14 cellular contexts compared by ENCODE assay signal in genomic region chr1:240474133-240474614, GRCh38.
DNase-seq lines count a peak whose midpoint lies in the region; ATAC-seq, FAIRE-seq and TF ChIP-seq lines count a peak whose summit lies in the region.
"Had no signal": no experiment of that assay in that cellular context is flagged by ENCODE, and none has a peak within 500 bp of the region (broad histone marks: within the 10 kb centered on the region; RNA-seq: fewer than 3 reads in every experiment).

No MANE protein-coding gene starts in this region.

- FAIRE-seq in K562 (lab: Jason Lieb, UNC), result no peak

- no peaks in the 10 kb centered on the region for H3K9me3 ChIP-seq in K562 (replicated peaks; ENCODE audit: control insufficient read depth, insufficient read depth, low read depth, low read length)
- no peaks in the 10 kb centered on the region for H3K9me3 ChIP-seq in osteoblast (ENCODE audit: low read depth, low read length)
- H3K9me3 ChIP-seq: mucosa of descending colon, sigmoid colon, upper lobe of right lung had no signal

- H3K27ac Mint-ChIP-seq in progenitor cell of endocrine pancreas, result no peak overlapping the region
- no peak overlapping the region for H3K27ac Mint-ChIP-seq in WTC11
- H3K27ac Mint-ChIP-seq: activated naive CD4-positive, alpha-beta T cell treated with anti-CD3 and anti-CD28 coated beads, Interleukin-2, amount 10 ng/mL, durations not matched to agents 7 days and 5 days had no signal

- no peaks in the 10 kb centered on the region for H3K9me3 Mint-ChIP-seq in progenitor cell of endocrine pancreas (ENCODE audit: low read depth)
- peaks cover 4% of the 10 kb centered on the region; the same call in 1 of the 2 replicates for H3K9me3 Mint-ChIP-seq in WTC11

- TF ChIP-seq RAD21 in K562 (CRISPR knock-in tag; conservative IDR thresholded peaks at IDR 0.05 in 1 of 2, IDR thresholded peaks at IDR 0.05 in 1 of 2), result no peak

- DNase-seq in K562 (ENCODE audit: extremely low read depth in 1 of 4, low spot score in 3 of 4), result peak in 1 of 4 experiments; percentile 12
- peak; percentile 66 for DNase-seq in osteoblast (ENCODE audit: insufficient read length, low spot score, missing footprints)
- no peak for DNase-seq in posterior vena cava (ENCODE audit: low spot score)
- no peak for DNase-seq in progenitor cell of endocrine pancreas (ENCODE audit: low spot score, unreplicated experiment)
- DNase-seq in head of caudate nucleus, result no peak
- DNase-seq in WTC11 (ENCODE audit: low spot score), result no peak
- DNase-seq: activated naive CD4-positive, alpha-beta T cell treated with anti-CD3 and anti-CD28 coated beads, Interleukin-2, amount 10 ng/mL, durations not matched to agents 7 days and 5 days; mucosa of descending colon; NCI-H1092; NCI-H82; sigmoid colon; upper lobe of right lung had no signal

- H3K4me1 ChIP-seq in K562 (replicated peaks in 1 of 2; ENCODE audit: control insufficient read depth in 2 of 2, insufficient read depth in 2 of 2, low read length in 2 of 2) (no peaks in the 10 kb centered on the region), osteoblast (ENCODE audit: insufficient read depth, low read length) (peaks cover 11% of the 10 kb centered on the region)
- H3K4me1 ChIP-seq: sigmoid colon, upper lobe of right lung had no signal

- no peaks in the 10 kb centered on the region for H3K27me3 ChIP-seq in K562 (ENCODE audit: control insufficient read depth in 2 of 2, insufficient read depth in 2 of 2, low read length in 2 of 2)
- H3K27me3 ChIP-seq in osteoblast (ENCODE audit: insufficient read depth, low read length), result no peaks in the 10 kb centered on the region
- H3K27me3 ChIP-seq: sigmoid colon, upper lobe of right lung had no signal

- H3K36me3 ChIP-seq in K562 (ENCODE audit: control insufficient read depth, insufficient read depth, low read length) (no peaks in the 10 kb centered on the region), osteoblast (ENCODE audit: insufficient read depth, low read length) (peaks cover 6% of the 10 kb centered on the region)
- H3K36me3 ChIP-seq: sigmoid colon, upper lobe of right lung had no signal

- H3K27me3 Mint-ChIP-seq in progenitor cell of endocrine pancreas (no peaks in the 10 kb centered on the region), WTC11 (ENCODE audit: low read depth) (no peaks in the 10 kb centered on the region)
- H3K27me3 Mint-ChIP-seq: activated naive CD4-positive, alpha-beta T cell treated with anti-CD3 and anti-CD28 coated beads, Interleukin-2, amount 10 ng/mL, durations not matched to agents 7 days and 5 days had no signal

- H3K27ac ChIP-seq in K562 (ENCODE audit: extremely low read depth, low read depth, low read length) (peak overlapping the region; percentile 54; the same call in 1 of the 3 replicates), osteoblast (ENCODE audit: low read depth, low read length) (peak overlapping the region; percentile 70)
- H3K27ac ChIP-seq: sigmoid colon, upper lobe of right lung had no signal

- H2AFZ ChIP-seq in K562 (ENCODE audit: low read depth, low read length), result peak overlapping the region; percentile 14; the same call in 1 of the 2 replicates
- H2AFZ ChIP-seq in osteoblast (ENCODE audit: low read length), result no peak overlapping the region

- H3K79me2 ChIP-seq in K562 (ENCODE audit: control insufficient read depth, insufficient read depth, low read length) (no peaks in the 10 kb centered on the region), osteoblast (ENCODE audit: insufficient read depth, low read length) (no peaks in the 10 kb centered on the region)

- no peaks in the 10 kb centered on the region for H4K20me1 ChIP-seq in K562 (replicated peaks; ENCODE audit: control insufficient read depth, insufficient read depth, low read length)
- no peaks in the 10 kb centered on the region for H4K20me1 ChIP-seq in osteoblast (ENCODE audit: insufficient read depth, low read length)

- peaks cover 12% of the 10 kb centered on the region for H3K4me1 Mint-ChIP-seq in progenitor cell of endocrine pancreas (ENCODE audit: low read depth)
- H3K4me1 Mint-ChIP-seq in WTC11, result peaks cover 8% of the 10 kb centered on the region; the same call in 1 of the 2 replicates
- H3K4me1 Mint-ChIP-seq: activated naive CD4-positive, alpha-beta T cell treated with anti-CD3 and anti-CD28 coated beads, Interleukin-2, amount 10 ng/mL, durations not matched to agents 7 days and 5 days had no signal

- no TSS peak for BruUV-seq in K562 (replicated peaks; lab: Mats Ljungman, UMichigan)

- H3K36me3 Mint-ChIP-seq in progenitor cell of endocrine pancreas (ENCODE audit: insufficient read depth) (no peaks in the 10 kb centered on the region), WTC11 (no peaks in the 10 kb centered on the region)
- H3K36me3 Mint-ChIP-seq: activated naive CD4-positive, alpha-beta T cell treated with anti-CD3 and anti-CD28 coated beads, Interleukin-2, amount 10 ng/mL, durations not matched to agents 7 days and 5 days had no signal

- TF ChIP-seq POLR2A in K562 (conservative IDR thresholded peaks at IDR 0.05), result no peak

- H3K4me2 ChIP-seq in K562 (ENCODE audit: insufficient read depth, low read length) (no peak overlapping the region), osteoblast (ENCODE audit: insufficient read depth, low read length) (peak overlapping the region; percentile 49)

- TF ChIP-seq EP300 in K562 (IDR thresholded peaks at IDR 0.05; ENCODE audit: low read length), result 0 out of 2 replicates have a peak, but pooled peaks have one; percentile 17

- ATAC-seq in GM18907 (IDR thresholded peaks at IDR 0.05; ENCODE audit: unreplicated experiment), result peak; percentile 85
- peak; percentile 66 for ATAC-seq in HG03521 (IDR thresholded peaks at IDR 0.05; ENCODE audit: unreplicated experiment)
- ATAC-seq in K562, result no peak
- no peak for ATAC-seq in WTC11
- ATAC-seq: mucosa of descending colon, upper lobe of right lung had no signal

- CTCF ChIA-PET in K562 (lab: Yijun Ruan, JAX; ENCODE audit: low intra/inter-chr PET ratio) (interaction anchor here (0.8 kb wide), 1 partner anchor 19 kb away, joined by 3 read pairs; no protein-coding TSS in a partner anchor), WTC11 (lab: Charles Lee) (no interaction called here)

- intact Hi-C loops in K562 (cut with micrococcal nuclease), result no loop called here
- intact Hi-C loops in posterior vena cava (cut with DNase I), result no loop called here
- intact Hi-C loops in head of caudate nucleus (cut with DNase I), result no loop called here

- no peak overlapping the region for H3K9ac ChIP-seq in K562 (ENCODE audit: insufficient read depth in 1 of 2, low read depth in 2 of 2, low read length in 2 of 2)

- in situ Hi-C loops in K562 (cut with MboI), result no loop called here

- WGBS in K562 (ENCODE audit: insufficient coverage, low coverage, missing lambda C conversion rate), result 0% methylated on average over 5 of the region's 5 CpGs

- H3K4me3 Mint-ChIP-seq in progenitor cell of endocrine pancreas (ENCODE audit: low read depth) (no peak overlapping the region), WTC11 (no peak overlapping the region)
- H3K4me3 Mint-ChIP-seq: activated naive CD4-positive, alpha-beta T cell treated with anti-CD3 and anti-CD28 coated beads, Interleukin-2, amount 10 ng/mL, durations not matched to agents 7 days and 5 days had no signal

- no peak overlapping the region for H3K4me3 ChIP-seq in K562
- no peak overlapping the region for H3K4me3 ChIP-seq in osteoblast (ENCODE audit: insufficient read depth, low read length)
- H3K4me3 ChIP-seq: mucosa of descending colon, sigmoid colon, upper lobe of right lung had no signal

- TF ChIP-seq CTCF in K562 (IDR thresholded peaks at IDR 0.05 in 2 of 3, conservative IDR thresholded peaks at IDR 0.05 in 1 of 3; ENCODE audit: insufficient read depth in 2 of 3, low read depth in 1 of 3, low read length in 3 of 3), result no peak
- no peak for TF ChIP-seq CTCF in osteoblast (IDR thresholded peaks at IDR 0.05; ENCODE audit: extremely low read depth, low read depth, low read length)
- TF ChIP-seq CTCF in progenitor cell of endocrine pancreas (IDR thresholded peaks at IDR 0.05; ENCODE audit: unreplicated experiment), result no peak
- TF ChIP-seq CTCF in WTC11 (IDR thresholded peaks at IDR 0.05), result no peak

- POLR2A ChIA-PET in K562 (lab: Yijun Ruan, JAX) (no interaction called here), WTC11 (lab: Charles Lee) (interaction anchor here (0.7 kb wide), 1 partner anchor 106 kb away, joined by 3 read pairs; no protein-coding TSS in a partner anchor)

- no peaks in the 10 kb centered on the region for H3K9me1 ChIP-seq in K562 (ENCODE audit: control insufficient read depth, insufficient read depth, low read length)

TF ChIP-seq in K562, 482 proteins besides CTCF, POLR2A, EP300 and RAD21 (continues in another document):
- TF ChIP-seq NR2C2 (CRISPR knock-in tag; IDR thresholded peaks at IDR 0.05) (no peak), NR2C2 (tag; IDR thresholded peaks at IDR 0.05) (peak; percentile 44; the same call in 1 of the 2 replicates), NR2C1 (IDR thresholded peaks at IDR 0.05) (no peak), NR2C1 (tag; IDR thresholded peaks at IDR 0.05) (peak; percentile 71)

TF ChIP-seq in WTC11, 78 proteins besides CTCF, POLR2A, EP300 and RAD21 (continues in another document):
- TF ChIP-seq MYBL2 (CRISPR knock-in tag; IDR thresholded peaks at IDR 0.05) (no peak), JAZF1 (CRISPR knock-in tag; IDR thresholded peaks at IDR 0.05) (no peak), CDX4 (CRISPR knock-in tag; IDR thresholded peaks at IDR 0.05; ENCODE audit: borderline replicate concordance) (no peak)
- TF ChIP-seq, protein P1, sequence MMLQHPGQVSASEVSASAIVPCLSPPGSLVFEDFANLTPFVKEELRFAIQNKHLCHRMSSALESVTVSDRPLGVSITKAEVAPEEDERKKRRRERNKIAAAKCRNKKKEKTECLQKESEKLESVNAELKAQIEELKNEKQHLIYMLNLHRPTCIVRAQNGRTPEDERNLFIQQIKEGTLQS (CRISPR knock-in tag; conservative IDR thresholded peaks at IDR 0.05), result no peak

Comparison
In these comparisons a context has a peak if more than half of its experiments do, and no peak if none do; other contexts are left out.
1. ATAC-seq: peak in GM18907 (single experiment) and HG03521 (single experiment); none in K562 (single experiment) and WTC11 (single experiment).